ENCODE assay signal across 21 cellular contexts in the genomic region with DNA sequence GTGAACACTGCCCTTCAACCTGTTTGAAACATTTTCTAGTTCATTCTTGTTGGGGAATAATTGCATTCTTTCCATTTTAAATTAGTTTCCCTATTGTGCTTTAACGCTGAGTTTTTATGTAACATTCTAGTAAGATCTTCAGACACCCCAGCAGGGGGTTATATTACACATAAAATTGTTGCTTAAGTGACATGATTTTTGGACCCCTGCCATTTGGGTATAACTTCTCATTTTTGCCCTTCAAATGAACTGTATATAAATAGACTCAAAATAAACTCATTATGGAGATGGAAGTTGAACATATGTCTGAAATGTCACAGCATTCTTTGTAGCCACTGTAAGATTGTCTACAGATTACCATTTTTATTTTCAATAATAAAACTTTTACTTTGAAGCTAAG.
DNase-seq lines count a peak whose midpoint lies in the region; ATAC-seq and TF ChIP-seq lines count a peak whose summit lies in the region.
"Had no signal": no experiment of that assay in that cellular context is flagged by ENCODE, and none has a peak within 500 bp of the region (broad histone marks: within the 10 kb centered on the region; RNA-seq: fewer than 3 reads in every experiment).

No MANE protein-coding gene starts in this region.

- TF ChIP-seq CTCF in coronary artery (IDR thresholded peaks at IDR 0.05): peak; percentile 11

- ATAC-seq in GM18505 (IDR thresholded peaks at IDR 0.05; ENCODE audit: unreplicated experiment): no peak
- ATAC-seq in HG03571 (IDR thresholded peaks at IDR 0.05; ENCODE audit: unreplicated experiment): no peak
- ATAC-seq: effector memory CD8-positive, alpha-beta T cell; mucosa of descending colon; T-helper 17 cell; WTC11 had no signal

- H3K4me3 ChIP-seq in coronary artery: no peak overlapping the region
- H3K4me3 ChIP-seq: mucosa of descending colon had no signal

- DNase-seq in COR-L47 (lab: John Stamatoyannopoulos, UW) (peak; percentile 30), NCI-H446 treated with DMSO at 0.1 percent for 48 hours (lab: John Stamatoyannopoulos, UW) (peak; percentile 78), coronary artery (ENCODE audit: low spot score) (no peak), myocyte (ENCODE audit: low read depth) (peak; percentile 24), NCI-H2081 (lab: John Stamatoyannopoulos, UW) (no peak)
- DNase-seq in activated CD4-positive, CD25-positive, alpha-beta regulatory T cell (lab: John Stamatoyannopoulos, UW): no peak
- DNase-seq: activated CD8-positive, alpha-beta memory T cell treated with anti-CD3 and anti-CD28 coated beads for 24 hours; Caco-2; effector memory CD8-positive, alpha-beta T cell; foreskin melanocyte; GF-D8; Karpas-422; left cardiac atrium; mucosa of descending colon; occipital lobe; Right ventricle myocardium superior; stimulated activated CD4-positive, alpha-beta T cell treated with anti-CD3 and anti-CD28 coated beads, Interleukin-4, amount 100 ng/mL, for 24 hours; T-helper 17 cell had no signal

- no peak overlapping the region for H3K27ac ChIP-seq in coronary artery

- TF ChIP-seq POLR2A in GM18505 (IDR thresholded peaks at IDR 0.05; ENCODE audit: borderline replicate concordance, extremely low read depth, insufficient read depth, insufficient read length): no peak

Comparison
In these comparisons a context has a peak if more than half of its experiments do, and no peak if none do; other contexts are left out.
1. DNase-seq: peak in COR-L47 (single experiment), NCI-H446 treated with DMSO at 0.1 percent for 48 hours (single experiment) and myocyte (single experiment); none in coronary artery (single experiment), activated CD4-positive, CD25-positive, alpha-beta regulatory T cell (0 of 4) and NCI-H2081 (0 of 2).